ENCODE assay signal across 8 cellular contexts in the genomic region with DNA sequence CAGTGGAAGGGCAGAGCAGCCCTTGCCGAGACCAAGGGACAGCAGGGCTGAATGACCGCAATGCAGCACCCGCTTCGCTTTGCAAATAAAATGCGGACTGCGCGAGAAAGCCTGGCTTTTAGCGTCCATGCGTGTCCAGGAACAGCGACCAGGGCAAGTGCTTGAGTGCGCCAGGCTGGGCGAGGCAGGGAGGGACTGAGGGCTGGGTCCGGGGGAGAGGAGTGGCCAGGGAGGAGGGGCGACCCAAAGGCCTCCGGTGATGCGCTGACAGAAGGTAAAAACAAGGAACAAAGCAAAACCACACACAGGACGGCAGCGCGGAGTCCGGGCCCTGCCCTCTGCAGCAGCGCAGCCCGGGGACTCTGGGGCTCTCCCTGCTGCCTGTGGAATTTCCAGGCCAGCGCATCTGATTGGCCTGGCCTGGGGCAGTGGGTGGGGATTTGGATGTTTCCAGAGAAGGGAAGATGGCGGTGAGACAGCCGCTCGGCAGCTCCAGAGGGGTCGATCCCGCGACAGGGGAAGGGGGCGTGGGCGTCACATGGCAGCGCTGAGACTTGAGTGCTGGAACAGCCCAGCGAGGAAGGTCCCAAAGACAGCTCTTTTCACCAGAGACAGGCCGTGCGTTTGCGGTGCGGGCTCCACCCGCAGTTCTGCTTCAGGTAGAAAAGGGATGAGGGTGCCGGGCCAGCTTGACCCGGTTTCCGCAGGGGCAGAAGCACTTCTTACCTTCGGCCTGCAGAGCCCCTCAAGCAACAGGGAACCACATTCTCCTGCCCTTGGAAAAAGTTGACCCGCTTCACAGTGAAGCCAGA. TPM values are rescaled to one million over a fixed set of nuclear protein-coding genes. Genes with fewer than 3 reads are reported as not detected.
A peak's percentile ranks its signal among the peaks of the same experiment; 100 is the strongest.
DNase-seq lines count a peak whose midpoint lies in the region; ATAC-seq and TF ChIP-seq lines count a peak whose summit lies in the region.

No MANE protein-coding gene starts in this region.

- H3K4me1 Mint-ChIP-seq in activated CD4-positive, alpha-beta memory T cell treated with anti-CD3 and anti-CD28 coated beads, Interleukin-2, amount 10 ng/mL, durations not matched to agents 7 days and 5 days: peaks cover 19% of the 10 kb centered on the region
- peaks cover 20% of the 10 kb centered on the region for H3K4me1 Mint-ChIP-seq in stimulated activated effector memory CD8-positive, alpha-beta T cell treated with anti-CD3 and anti-CD28 coated beads, Interleukin-12 subunit alpha, Interleukin-12 subunit beta, amount 100 ng/mL, for 72 hours

- CTCF ChIA-PET in activated CD4-positive, alpha-beta memory T cell treated with anti-CD3 and anti-CD28 coated beads, Interleukin-2, amount 10 ng/mL, durations not matched to agents 7 days and 5 days (lab: Charles Lee): interaction anchor here (0.6 kb wide), 1 partner anchor 369 kb away, joined by 3 read pairs; no protein-coding TSS in a partner anchor

- 3% methylated on average over 43 of the region's 43 CpGs for WGBS in esophagus, 2 donors

- H3K27me3 ChIP-seq in esophagus (ENCODE audit: control insufficient read depth in 1 of 2, insufficient read depth in 2 of 2, low read length in 2 of 2): no peaks in the 10 kb centered on the region

- peaks cover 0 to 2% of the 10 kb centered on the region in 2 donors for H3K9me3 ChIP-seq in esophagus (ENCODE audit: control insufficient read depth in 2 of 2, insufficient read depth in 1 of 2, low read depth in 1 of 2, low read length in 1 of 2)

- H3K36me3 ChIP-seq in esophagus (ENCODE audit: control insufficient read depth in 2 of 2, insufficient read depth in 2 of 2, low read length in 1 of 2): no peaks in the 10 kb centered on the region

- DNase-seq in 8988T (peak; percentile 95), NCI-H345 treated with DMSO at 0.1 percent for 48 hours (lab: John Stamatoyannopoulos, UW; ENCODE audit: unreplicated experiment) (peak; percentile 32), mucosa of gallbladder (ENCODE audit: low spot score) (peak; percentile 89)
- DNase-seq in activated CD4-positive, alpha-beta memory T cell treated with anti-CD3 and anti-CD28 coated beads, Interleukin-2, amount 10 ng/mL, durations not matched to agents 7 days and 5 days: peak; percentile 30
- peak in 1 of 2 donors; percentile 12 for DNase-seq in stimulated activated effector memory CD8-positive, alpha-beta T cell treated with anti-CD3 and anti-CD28 coated beads, Interleukin-12 subunit alpha, Interleukin-12 subunit beta, amount 100 ng/mL, for 72 hours (ENCODE audit: low spot score in 2 of 2)

- peak overlapping the region; percentile 70 for H3K4me3 Mint-ChIP-seq in activated CD4-positive, alpha-beta memory T cell treated with anti-CD3 and anti-CD28 coated beads, Interleukin-2, amount 10 ng/mL, durations not matched to agents 7 days and 5 days
- peak overlapping the region; percentile 73 for H3K4me3 Mint-ChIP-seq in stimulated activated effector memory CD8-positive, alpha-beta T cell treated with anti-CD3 and anti-CD28 coated beads, Interleukin-12 subunit alpha, Interleukin-12 subunit beta, amount 100 ng/mL, for 72 hours

- ATAC-seq in HG02973 (IDR thresholded peaks at IDR 0.05; ENCODE audit: unreplicated experiment): peak; percentile 63
- peak; percentile 80 for ATAC-seq in stimulated activated effector memory CD8-positive, alpha-beta T cell treated with anti-CD3 and anti-CD28 coated beads, Interleukin-12 subunit alpha, Interleukin-12 subunit beta, amount 100 ng/mL, for 72 hours

- H3K27ac Mint-ChIP-seq in activated CD4-positive, alpha-beta memory T cell treated with anti-CD3 and anti-CD28 coated beads, Interleukin-2, amount 10 ng/mL, durations not matched to agents 7 days and 5 days: no peak overlapping the region
- H3K27ac Mint-ChIP-seq in stimulated activated effector memory CD8-positive, alpha-beta T cell treated with anti-CD3 and anti-CD28 coated beads, Interleukin-12 subunit alpha, Interleukin-12 subunit beta, amount 100 ng/mL, for 72 hours: peak overlapping the region; percentile 83

- H3K9me3 Mint-ChIP-seq in activated CD4-positive, alpha-beta memory T cell treated with anti-CD3 and anti-CD28 coated beads, Interleukin-2, amount 10 ng/mL, durations not matched to agents 7 days and 5 days: peaks cover 4% of the 10 kb centered on the region
- H3K9me3 Mint-ChIP-seq in stimulated activated effector memory CD8-positive, alpha-beta T cell treated with anti-CD3 and anti-CD28 coated beads, Interleukin-12 subunit alpha, Interleukin-12 subunit beta, amount 100 ng/mL, for 72 hours: no peaks in the 10 kb centered on the region

- POLR2A ChIA-PET in activated CD4-positive, alpha-beta memory T cell treated with anti-CD3 and anti-CD28 coated beads, Interleukin-2, amount 10 ng/mL, durations not matched to agents 7 days and 5 days (lab: Charles Lee): no interaction called here

- no peak for TF ChIP-seq CTCF in GM12875 (IDR thresholded peaks at IDR 0.05; ENCODE audit: borderline replicate concordance, insufficient read depth, low read depth, low read length)

- peak overlapping the region; percentile 30 for H3K4me3 ChIP-seq in GM12875 (ENCODE audit: low read depth, low read length)
- peak overlapping the region; percentile 64 to 70 for H3K4me3 ChIP-seq in esophagus (ENCODE audit: low read depth in 1 of 2, low read length in 2 of 2)

- peaks cover 1 to 13% of the 10 kb centered on the region in 2 donors for H3K4me1 ChIP-seq in esophagus (ENCODE audit: control insufficient read depth in 2 of 2, insufficient read depth in 2 of 2, low read length in 1 of 2)

- H3K27me3 Mint-ChIP-seq in activated CD4-positive, alpha-beta memory T cell treated with anti-CD3 and anti-CD28 coated beads, Interleukin-2, amount 10 ng/mL, durations not matched to agents 7 days and 5 days: peaks cover 17% of the 10 kb centered on the region

- H3K27ac ChIP-seq in esophagus (ENCODE audit: low read depth in 2 of 2, low read length in 1 of 2): peak overlapping the region; percentile 87 to 92

- H3K36me3 Mint-ChIP-seq in activated CD4-positive, alpha-beta memory T cell treated with anti-CD3 and anti-CD28 coated beads, Interleukin-2, amount 10 ng/mL, durations not matched to agents 7 days and 5 days (ENCODE audit: low read depth): no peaks in the 10 kb centered on the region
- no peaks in the 10 kb centered on the region for H3K36me3 Mint-ChIP-seq in stimulated activated effector memory CD8-positive, alpha-beta T cell treated with anti-CD3 and anti-CD28 coated beads, Interleukin-12 subunit alpha, Interleukin-12 subunit beta, amount 100 ng/mL, for 72 hours

RNA-seq across cellular contexts. Expression of gene SSR1, which starts 51.8 kb away (rescaled TPM):
- 100 to 1,000 TPM; 182 to 188 TPM for total RNA-seq in activated CD4-positive, alpha-beta memory T cell treated with anti-CD3 and anti-CD28 coated beads, Interleukin-2, amount 10 ng/mL, durations not matched to agents 7 days and 5 days
- 10 to 100 TPM; 14.4 to 47.4 TPM for polyA plus RNA-seq in esophagus
- 130 TPM for total RNA-seq in mucosa of gallbladder
